In genomic region chr4:32161382-32161781, GRCh38 we compare ENCODE assay signal across 19 cellular contexts.
DNase-seq lines count a peak whose midpoint lies in the region; TF ChIP-seq lines count a peak whose summit lies in the region.
"Had no signal": no experiment of that assay in that cellular context is flagged by ENCODE, and none has a peak within 500 bp of the region (broad histone marks: within the 10 kb centered on the region; RNA-seq: fewer than 3 reads in every experiment).

No MANE protein-coding gene starts in this region.

- H3K9me3 Mint-ChIP-seq in neural progenitor cell: no peaks in the 10 kb centered on the region

- 38% methylated on average over 3 of the region's 3 CpGs for WGBS in mammary epithelial cell (ENCODE audit: low coverage, missing lambda C conversion rate)

- H3K9ac ChIP-seq in mammary epithelial cell (ENCODE audit: insufficient read depth, low read length) (no peak overlapping the region), neural progenitor cell (no peak overlapping the region)

- no peaks in the 10 kb centered on the region for H3F3A ChIP-seq in neural progenitor cell (ENCODE audit: low read depth)

- H3K36me3 ChIP-seq in mammary epithelial cell (ENCODE audit: insufficient read depth, low read length) (no peaks in the 10 kb centered on the region), neural progenitor cell (no peaks in the 10 kb centered on the region)
- H3K36me3 ChIP-seq: cardiac muscle cell, left ventricle myocardium inferior, ovary, SJSA1 had no signal

- no peak overlapping the region for H3K27ac Mint-ChIP-seq in neural progenitor cell
- H3K27ac Mint-ChIP-seq: activated naive CD4-positive, alpha-beta T cell treated with anti-CD3 and anti-CD28 coated beads for 36 hours; B cell had no signal

- H3K27me3 ChIP-seq in mammary epithelial cell (ENCODE audit: insufficient read depth, low read length): no peaks in the 10 kb centered on the region
- no peaks in the 10 kb centered on the region for H3K27me3 ChIP-seq in neural progenitor cell
- H3K27me3 ChIP-seq: cardiac muscle cell, ovary, SJSA1 had no signal

- H3K27me3 Mint-ChIP-seq in neural progenitor cell (ENCODE audit: insufficient read depth, low read depth): no peaks in the 10 kb centered on the region
- H3K27me3 Mint-ChIP-seq: B cell had no signal

- H3K36me3 Mint-ChIP-seq in neural progenitor cell: no peaks in the 10 kb centered on the region

- no peaks in the 10 kb centered on the region for H3K4me1 Mint-ChIP-seq in neural progenitor cell
- H3K4me1 Mint-ChIP-seq: B cell had no signal

- H4K20me1 ChIP-seq in mammary epithelial cell (ENCODE audit: insufficient read depth, low read length) (no peaks in the 10 kb centered on the region), neural progenitor cell (ENCODE audit: low read depth) (no peaks in the 10 kb centered on the region)

- no peak overlapping the region for H3K27ac ChIP-seq in mammary epithelial cell (ENCODE audit: insufficient read depth, low read depth, low read length)
- H3K27ac ChIP-seq in neural progenitor cell: no peak overlapping the region
- H3K27ac ChIP-seq: cardiac muscle cell, left ventricle myocardium inferior, ovary, SJSA1 had no signal

- intact Hi-C loops in mammary epithelial cell (cut with micrococcal nuclease): no loop called here

- CTCF ChIA-PET in mammary epithelial cell (lab: Charles Lee; ENCODE audit: low non-redundant PET): no interaction called here

- H3K4me1 ChIP-seq in mammary epithelial cell (ENCODE audit: insufficient read depth, low read length): no peaks in the 10 kb centered on the region
- no peaks in the 10 kb centered on the region for H3K4me1 ChIP-seq in neural progenitor cell
- H3K4me1 ChIP-seq: left ventricle myocardium inferior, SJSA1 had no signal

- dilution Hi-C loops in mammary epithelial cell (cut with HindIII; ENCODE audit: low sequenced_read_pairs): no loop called here

- DNase-seq in Kasumi-1 (lab: John Stamatoyannopoulos, UW) (peak; percentile 40 to 64), RKO (ENCODE audit: low spot score) (peak; percentile 57), mammary epithelial cell (peak; percentile 59), neural progenitor cell (ENCODE audit: low spot score) (no peak), SK-N-DZ (ENCODE audit: low spot score) (no peak), putamen (ENCODE audit: low spot score) (no peak), NCI-H1694 (lab: John Stamatoyannopoulos, UW) (no peak)
- no peak for DNase-seq in activated naive CD4-positive, alpha-beta T cell treated with Interleukin-2 at 50 U/mL for 16 hours
- DNase-seq: activated CD4-positive, alpha-beta T cell treated with anti-CD3 and anti-CD28 coated beads for 48 hours; activated CD8-positive, alpha-beta memory T cell treated with anti-CD3 and anti-CD28 coated beads, Interleukin-2, amount 50 U/mL, for 4 hours; activated naive CD4-positive, alpha-beta T cell treated with anti-CD3 and anti-CD28 coated beads for 36 hours; Calu3; GDM1; left ventricle myocardium inferior; NCI-H82; ovary had no signal

- H3K79me2 ChIP-seq in mammary epithelial cell (ENCODE audit: insufficient read depth, low read length): no peaks in the 10 kb centered on the region
- no peaks in the 10 kb centered on the region for H3K79me2 ChIP-seq in neural progenitor cell (ENCODE audit: low read depth)

- no peaks in the 10 kb centered on the region for H3K9me3 ChIP-seq in mammary epithelial cell (replicated peaks; ENCODE audit: insufficient read depth, low read length)
- no peaks in the 10 kb centered on the region for H3K9me3 ChIP-seq in neural progenitor cell (ENCODE audit: low read depth)
- H3K9me3 ChIP-seq: left ventricle myocardium inferior, ovary, SJSA1 had no signal

- H2AFZ ChIP-seq in mammary epithelial cell (ENCODE audit: low read depth, low read length) (no peak overlapping the region), neural progenitor cell (replicated peaks) (peak overlapping the region; percentile 61)

- in situ Hi-C loops in mammary epithelial cell (cut with MboI; ENCODE audit: low sequenced_read_pairs in 2 of 2): no loop called here

- no TSS peak for BruUV-seq in mammary epithelial cell (replicated peaks; lab: Mats Ljungman, UMichigan)

- H3K4me2 ChIP-seq in mammary epithelial cell (ENCODE audit: insufficient read depth, low read depth, low read length): no peak overlapping the region
- no peak overlapping the region for H3K4me2 ChIP-seq in neural progenitor cell

- TF ChIP-seq CTCF in mammary epithelial cell (conservative IDR thresholded peaks at IDR 0.05 in 1 of 2, IDR thresholded peaks at IDR 0.05 in 1 of 2; ENCODE audit: extremely low read depth in 1 of 2, insufficient read depth in 1 of 2, low read depth in 1 of 2, low read length in 2 of 2) (no peak), neural progenitor cell (IDR thresholded peaks at IDR 0.05) (no peak)

- H3K4me3 Mint-ChIP-seq in neural progenitor cell: no peak overlapping the region
- H3K4me3 Mint-ChIP-seq: activated naive CD4-positive, alpha-beta T cell treated with anti-CD3 and anti-CD28 coated beads for 36 hours; B cell had no signal

- H3K4me3 ChIP-seq in mammary epithelial cell (replicated peaks in 1 of 3; ENCODE audit: insufficient read depth in 1 of 3, low read depth in 2 of 3, low read length in 3 of 3) (no peak overlapping the region), neural progenitor cell (no peak overlapping the region)
- H3K4me3 ChIP-seq: cardiac muscle cell, left ventricle myocardium inferior, ovary, SJSA1 had no signal

Comparison
In these comparisons a context has a peak if more than half of its experiments do, and no peak if none do; other contexts are left out.
1. DNase-seq: peak in Kasumi-1 (2 of 2), RKO (single experiment) and mammary epithelial cell (single experiment); none in neural progenitor cell (single experiment), activated naive CD4-positive, alpha-beta T cell treated with Interleukin-2 at 50 U/mL for 16 hours (single experiment), SK-N-DZ (single experiment), putamen (single experiment) and NCI-H1694 (single experiment).